Comparison of ENCODE assay signal across 9 cellular contexts in genomic region chr17:74467221-74467951, GRCh38. TPM values are rescaled to one million over a fixed set of nuclear protein-coding genes. Genes with fewer than 3 reads are reported as not detected.
A peak's percentile ranks its signal among the peaks of the same experiment; 100 is the strongest.
DNase-seq lines count a peak whose midpoint lies in the region; ATAC-seq lines count a peak whose summit lies in the region.
"Had no signal": no experiment of that assay in that cellular context is flagged by ENCODE, and none has a peak within 500 bp of the region (broad histone marks: within the 10 kb centered on the region; RNA-seq: fewer than 3 reads in every experiment).

No MANE protein-coding gene starts in this region.

- ATAC-seq in activated T-cell treated with anti-CD3 and anti-CD28 coated beads, Interleukin-2, amount 50 U/mL, for 4 hours, result peak; percentile 15 to 23
- ATAC-seq in HG02943 (IDR thresholded peaks at IDR 0.05; ENCODE audit: low read depth, unreplicated experiment) (peak; percentile 77), naive B cell (ENCODE audit: low read depth in 2 of 2) (peak; percentile 76 to 77)
- ATAC-seq in effector memory CD8-positive, alpha-beta T cell (replicated peaks), result no peak

- peaks cover 11% of the 10 kb centered on the region for H3K36me3 Mint-ChIP-seq in activated T-cell treated with anti-CD3 and anti-CD28 coated beads, Interleukin-2, amount 50 U/mL, for 4 hours (ENCODE audit: insufficient read depth)
- H3K36me3 Mint-ChIP-seq in naive B cell, result peaks cover 0 to 8% of the 10 kb centered on the region in 2 donors
- peaks cover 30% of the 10 kb centered on the region for H3K36me3 Mint-ChIP-seq in effector memory CD8-positive, alpha-beta T cell (ENCODE audit: insufficient read depth)

- no peaks in the 10 kb centered on the region for H3K9me3 Mint-ChIP-seq in activated T-cell treated with anti-CD3 and anti-CD28 coated beads, Interleukin-2, amount 50 U/mL, for 4 hours
- no peaks in the 10 kb centered on the region for H3K9me3 Mint-ChIP-seq in naive B cell
- H3K9me3 Mint-ChIP-seq in effector memory CD8-positive, alpha-beta T cell, result no peaks in the 10 kb centered on the region

- H3K27me3 Mint-ChIP-seq in activated T-cell treated with anti-CD3 and anti-CD28 coated beads, Interleukin-2, amount 50 U/mL, for 4 hours (ENCODE audit: low read depth), result no peaks in the 10 kb centered on the region
- H3K27me3 Mint-ChIP-seq in naive B cell, result peaks cover 5 to 8% (median 6%) of the 10 kb centered on the region in 3 donors
- H3K27me3 Mint-ChIP-seq in effector memory CD8-positive, alpha-beta T cell, result no peaks in the 10 kb centered on the region

- no peak overlapping the region for H3K4me3 Mint-ChIP-seq in activated T-cell treated with anti-CD3 and anti-CD28 coated beads, Interleukin-2, amount 50 U/mL, for 4 hours
- peak overlapping the region in 4 of 8 donors; percentile 70 to 89 (median 80) for H3K4me3 Mint-ChIP-seq in naive B cell
- no peak overlapping the region for H3K4me3 Mint-ChIP-seq in effector memory CD8-positive, alpha-beta T cell

- no peak for DNase-seq in activated T-cell treated with anti-CD3 and anti-CD28 coated beads, Interleukin-2, amount 50 U/mL, for 4 hours
- DNase-seq in activated T-cell treated with anti-CD3 and anti-CD28 coated beads for 4 hours (no peak), naive B cell (peak; percentile 35), activated gamma-delta T cell treated with Interleukin-2 at 50 U/mL for 16 hours (no peak), HuH-7.5 (ENCODE audit: low spot score) (no peak)
- peak; percentile 38 to 41 for DNase-seq in activated CD4-positive, alpha-beta T cell treated with anti-CD3 and anti-CD28 coated beads, Interleukin-2, amount 50 U/mL, for 48 hours
- DNase-seq in effector memory CD8-positive, alpha-beta T cell, result no peak

- peaks cover 49% of the 10 kb centered on the region for H3K4me1 Mint-ChIP-seq in activated T-cell treated with anti-CD3 and anti-CD28 coated beads, Interleukin-2, amount 50 U/mL, for 4 hours (ENCODE audit: low read depth)
- peaks cover 15 to 26% (median 21%) of the 10 kb centered on the region in 3 donors for H3K4me1 Mint-ChIP-seq in naive B cell
- peaks cover 34 to 51% of the 10 kb centered on the region in 2 donors for H3K4me1 Mint-ChIP-seq in effector memory CD8-positive, alpha-beta T cell (ENCODE audit: low read depth in 2 of 2)

- H3K27ac Mint-ChIP-seq in naive B cell, result peak overlapping the region in 3 of 6 donors; percentile 1 to 52 (median 40)
- H3K27ac Mint-ChIP-seq in effector memory CD8-positive, alpha-beta T cell, result no peak overlapping the region

RNA-seq across cellular contexts. Expression of gene CD300A, which starts 1.0 kb away (rescaled TPM):
- 1 to 10 TPM; 1.3 to 2.6 (median 2.1) TPM for total RNA-seq in activated T-cell treated with anti-CD3 and anti-CD28 coated beads, Interleukin-2, amount 50 U/mL, for 4 hours
- polyA plus RNA-seq in naive B cell (ENCODE audit: low read depth in 6 of 6), result 1 to 10 TPM in 5 of 6 donors, not detected in 1; 1.2 to 2.3 (median 1.6) TPM
- polyA plus RNA-seq: BJ had no signal

RNA-seq across cellular contexts. Expression of gene GPRC5C, which starts 35.5 kb away (rescaled TPM):
- under 1 TPM; 0.49 to 0.76 (median 0.63) TPM for total RNA-seq in activated T-cell treated with anti-CD3 and anti-CD28 coated beads, Interleukin-2, amount 50 U/mL, for 4 hours
- polyA plus RNA-seq in naive B cell (ENCODE audit: low read depth in 6 of 6), result under 1 TPM in 2 of 6 donors, not detected in 4; 0.20 to 0.48 TPM

Comparison
In these comparisons a context has a peak if more than half of its experiments do, and no peak if none do; other contexts are left out.
1. DNase-seq: peak in activated CD4-positive, alpha-beta T cell treated with anti-CD3 and anti-CD28 coated beads, Interleukin-2, amount 50 U/mL, for 48 hours (2 of 2) and naive B cell (single experiment); none in activated T-cell treated with anti-CD3 and anti-CD28 coated beads, Interleukin-2, amount 50 U/mL, for 4 hours (single experiment), activated T-cell treated with anti-CD3 and anti-CD28 coated beads for 4 hours (single experiment), effector memory CD8-positive, alpha-beta T cell (0 of 3), activated gamma-delta T cell treated with Interleukin-2 at 50 U/mL for 16 hours (single experiment) and HuH-7.5 (single experiment).